16 cellular contexts compared by ENCODE assay signal in genomic region chr2:179981085-179981484, GRCh38. TPM values are rescaled to one million over a fixed set of nuclear protein-coding genes. Genes with fewer than 3 reads are reported as not detected.
DNase-seq lines count a peak whose midpoint lies in the region; ATAC-seq and TF ChIP-seq lines count a peak whose summit lies in the region.
"Had no signal": no experiment of that assay in that cellular context is flagged by ENCODE, and none has a peak within 500 bp of the region (broad histone marks: within the 10 kb centered on the region; RNA-seq: fewer than 3 reads in every experiment).

No MANE protein-coding gene starts in this region.

- TF ChIP-seq POLR2A in lower leg skin (IDR thresholded peaks at IDR 0.05) = no peak

- no peak overlapping the region for H4K8ac ChIP-seq in mesenchymal stem cell (ENCODE audit: low read length)

- CTCF ChIA-PET in T-cell (lab: Charles Lee) = no interaction called here

- H2BK5ac ChIP-seq in mesenchymal stem cell (ENCODE audit: low read depth, low read length, poor library complexity, severe bottlenecking) = no peak overlapping the region

- H3K14ac ChIP-seq in mesenchymal stem cell (ENCODE audit: low read length in 2 of 2) = no peak overlapping the region

- H4K91ac ChIP-seq in mesenchymal stem cell (ENCODE audit: low read length) = no peak overlapping the region

- DNase-seq in DMS79 treated with DMSO at 0.1 percent for 48 hours (lab: John Stamatoyannopoulos, UW) (peak; percentile 50), NCI-H2081 treated with DMSO at 0.1 percent for 48 hours (lab: John Stamatoyannopoulos, UW) (peak; percentile 46), amniotic stem cell (lab: John Stamatoyannopoulos, UW) (peak; percentile 15), mesenchymal stem cell (peak; percentile 60), T-cell (no peak), lower leg skin (ENCODE audit: low spot score in 2 of 2) (no peak), midbrain (lab: John Stamatoyannopoulos, UW) (no peak), posterior vena cava (ENCODE audit: low spot score) (no peak)
- DNase-seq: activated CD4-positive, alpha-beta T cell treated with anti-CD3 and anti-CD28 coated beads for 1 hour; activated T-cell treated with anti-CD3 and anti-CD28 coated beads, Interleukin-2, amount 50 U/mL, for 24 hours; C1 segment of cervical spinal cord; MM.1S; stimulated activated CD4-positive, alpha-beta T cell treated with anti-CD3 and anti-CD28 coated beads, Interleukin-4, amount 100 ng/mL, for 24 hours; stimulated activated naive CD8-positive, alpha-beta T cell treated with anti-CD3 and anti-CD28 coated beads, Interleukin-15, Interleukin-2, amounts not matched to agents 100 U/mL and 50 U/mL, for 24 hours had no signal

- H3K4ac ChIP-seq in mesenchymal stem cell (ENCODE audit: low read depth in 1 of 2, low read length in 2 of 2) = no peak overlapping the region

- WGBS in mesenchymal stem cell = no CpG with 5 or more reads among the region's 1 CpG
- 94 to 98% methylated on average over 1 of the region's 1 CpG for WGBS in lower leg skin, 2 donors

- H3K18ac ChIP-seq in mesenchymal stem cell (ENCODE audit: low read depth in 1 of 2, low read length in 2 of 2) = no peak overlapping the region

- no peak overlapping the region for H2BK15ac ChIP-seq in mesenchymal stem cell (ENCODE audit: low read depth, poor library complexity, severe bottlenecking)

- peaks cover 3 to 94% of the 10 kb centered on the region in 2 experiments for H3K36me3 ChIP-seq in mesenchymal stem cell (ENCODE audit: control insufficient read depth in 1 of 2, insufficient read depth in 2 of 2, low read depth in 1 of 2, low read length in 2 of 2)

- no peak overlapping the region for H3K27ac Mint-ChIP-seq in T-cell
- H3K27ac Mint-ChIP-seq: activated T-cell treated with anti-CD3 and anti-CD28 coated beads, Interleukin-2, amount 50 U/mL, for 24 hours; brain; mesothelial cell of epicardium had no signal

- intact Hi-C loops in lower leg skin (cut with DNase I; ENCODE audit: low total_unique reads) = no loop called here
- intact Hi-C loops in posterior vena cava (cut with DNase I) = no loop called here

- no peak for TF ChIP-seq CTCF in lower leg skin (IDR thresholded peaks at IDR 0.05)

- no peaks in the 10 kb centered on the region for H3K27me3 Mint-ChIP-seq in T-cell
- H3K27me3 Mint-ChIP-seq: activated T-cell treated with anti-CD3 and anti-CD28 coated beads, Interleukin-2, amount 50 U/mL, for 24 hours; brain had no signal

- no peak overlapping the region for H2AK5ac ChIP-seq in mesenchymal stem cell (ENCODE audit: low read length, severe bottlenecking)

- H3K27ac ChIP-seq in mesenchymal stem cell (ENCODE audit: low read length, poor library complexity, severe bottlenecking) = no peak overlapping the region

- H3K23ac ChIP-seq in mesenchymal stem cell (ENCODE audit: low read length in 2 of 2) = no peak overlapping the region

- no peak overlapping the region for H2BK12ac ChIP-seq in mesenchymal stem cell (ENCODE audit: low read length in 2 of 2)

- H3K4me3 Mint-ChIP-seq in T-cell = no peak overlapping the region
- H3K4me3 Mint-ChIP-seq: activated T-cell treated with anti-CD3 and anti-CD28 coated beads, Interleukin-2, amount 50 U/mL, for 24 hours; brain; mesothelial cell of epicardium had no signal

- peaks cover 2 to 6% (median 2%) of the 10 kb centered on the region in 3 donors for H3K4me1 Mint-ChIP-seq in T-cell
- H3K4me1 Mint-ChIP-seq: brain, mesothelial cell of epicardium had no signal

- no peak overlapping the region for H2AFZ ChIP-seq in mesenchymal stem cell (ENCODE audit: low read depth, low read length)

- no peaks in the 10 kb centered on the region for H3K4me1 ChIP-seq in mesenchymal stem cell (ENCODE audit: control insufficient read depth, insufficient read depth, low read depth, low read length)

- H3K4me3 ChIP-seq in mesenchymal stem cell (ENCODE audit: insufficient read depth in 1 of 2, low read depth in 1 of 2, low read length in 2 of 2) (no peak overlapping the region), lower leg skin (ENCODE audit: low read depth, poor library complexity, severe bottlenecking) (no peak overlapping the region)

- H2BK120ac ChIP-seq in mesenchymal stem cell (ENCODE audit: low read depth, low read length) = no peak overlapping the region

- no peaks in the 10 kb centered on the region for H3K9me3 Mint-ChIP-seq in T-cell
- H3K9me3 Mint-ChIP-seq: activated T-cell treated with anti-CD3 and anti-CD28 coated beads, Interleukin-2, amount 50 U/mL, for 24 hours had no signal

- H3K9ac ChIP-seq in mesenchymal stem cell (ENCODE audit: low read length) = no peak overlapping the region

- H3K4me2 ChIP-seq in mesenchymal stem cell (ENCODE audit: low read length, poor library complexity, severe bottlenecking) = no peak overlapping the region

- H3K79me1 ChIP-seq in mesenchymal stem cell (replicated peaks; ENCODE audit: low read length, poor library complexity, severe bottlenecking) = peaks cover 5% of the 10 kb centered on the region

- ATAC-seq in T-cell (replicated peaks in 1 of 4) = no peak
- ATAC-seq: stimulated activated naive CD8-positive, alpha-beta T cell treated with anti-CD3 and anti-CD28 coated beads, Interleukin-15, Interleukin-2, amounts not matched to agents 100 U/mL and 50 U/mL, for 24 hours had no signal

- peaks cover 74% of the 10 kb centered on the region for H3K36me3 Mint-ChIP-seq in T-cell

- H3K9me3 ChIP-seq in mesenchymal stem cell (ENCODE audit: control insufficient read depth, low read length) = no peaks in the 10 kb centered on the region

- POLR2A ChIA-PET in T-cell (lab: Charles Lee) = no interaction called here

- H3K27me3 ChIP-seq in mesenchymal stem cell (ENCODE audit: control insufficient read depth in 1 of 2, insufficient read depth in 1 of 2, low read length in 2 of 2) = no peaks in the 10 kb centered on the region

RNA-seq across cellular contexts. Expression of gene CWC22, which starts 26.0 kb away (rescaled TPM):
- 14.3 TPM for polyA plus RNA-seq in mesenchymal stem cell (2013, experiment 1 of 2)
- 14.1 TPM for polyA plus RNA-seq in mesenchymal stem cell (2013, experiment 2 of 2)
- 10 to 100 TPM; 16.1 to 24.1 (median 22.6) TPM for total RNA-seq in T-cell
- 10 to 100 TPM; 14.3 to 25.9 (median 19.3) TPM for total RNA-seq in lower leg skin
- total RNA-seq in posterior vena cava = 10 to 100 TPM; 18.5 to 19.1 TPM

Comparison
In these comparisons a context has a peak if more than half of its experiments do, and no peak if none do; other contexts are left out.
1. DNase-seq: peak in DMS79 treated with DMSO at 0.1 percent for 48 hours (single experiment), NCI-H2081 treated with DMSO at 0.1 percent for 48 hours (single experiment), amniotic stem cell (single experiment) and mesenchymal stem cell (single experiment); none in T-cell (0 of 34), lower leg skin (0 of 2), midbrain (single experiment) and posterior vena cava (single experiment).